16 cellular contexts compared by ENCODE assay signal in genomic region chr17:3978421-3979275, GRCh38. TPM values are rescaled to one million over a fixed set of nuclear protein-coding genes. Genes with fewer than 3 reads are reported as not detected.
DNase-seq lines count a peak whose midpoint lies in the region; ATAC-seq, FAIRE-seq and TF ChIP-seq lines count a peak whose summit lies in the region.
"Had no signal": no experiment of that assay in that cellular context is flagged by ENCODE, and none has a peak within 500 bp of the region (broad histone marks: within the 10 kb centered on the region; RNA-seq: fewer than 3 reads in every experiment).

No MANE protein-coding gene starts in this region.

- H3K36me3 ChIP-seq in heart left ventricle = no peaks in the 10 kb centered on the region
- no peaks in the 10 kb centered on the region for H3K36me3 ChIP-seq in bronchial epithelial cell (ENCODE audit: control insufficient read depth, insufficient read depth, low read length)
- no peaks in the 10 kb centered on the region for H3K36me3 ChIP-seq in right lobe of liver
- H3K36me3 ChIP-seq in thyroid gland = no peaks in the 10 kb centered on the region
- H3K36me3 ChIP-seq: adrenal gland had no signal

- DNase-seq in heart left ventricle (peak in 2 of 5 donors; percentile 58 to 63), Right ventricle myocardium superior (no peak), bronchial epithelial cell (ENCODE audit: low read depth) (peak; percentile 15), right lobe of liver (peak; percentile 12 to 51 (median 14)), thyroid gland (no peak), T-helper 1 cell (no peak), NOMO-1 treated with dmso at 0.1 percent for 144 hours (lab: John Stamatoyannopoulos, UW; ENCODE audit: unreplicated experiment) (no peak), GDM1 (lab: John Stamatoyannopoulos, UW) (no peak)
- DNase-seq: activated CD4-positive, alpha-beta T cell treated with anti-CD3 and anti-CD28 coated beads, Interleukin-2, amount 50 U/mL, for 1 hour; activated T-cell treated with anti-CD3 and anti-CD28 coated beads, Interleukin-2, amount 50 U/mL, for 4 hours; Caco-2; cortex of kidney; NCI-H510A had no signal

- no peak for TF ChIP-seq CTCF in heart left ventricle (IDR thresholded peaks at IDR 0.05)
- no peak for TF ChIP-seq CTCF in bronchial epithelial cell (IDR thresholded peaks at IDR 0.05; ENCODE audit: insufficient read depth, low read length, severe bottlenecking)
- no peak for TF ChIP-seq CTCF in right lobe of liver (IDR thresholded peaks at IDR 0.05)
- TF ChIP-seq CTCF in thyroid gland (IDR thresholded peaks at IDR 0.05) = no peak

- H3K9me3 ChIP-seq in heart left ventricle (peaks cover 0 to 21% (median 6%) of the 10 kb centered on the region in 12 donors), right lobe of liver (no peaks in the 10 kb centered on the region), thyroid gland (no peaks in the 10 kb centered on the region)
- H3K9me3 ChIP-seq: Caco-2 had no signal

- H3K4me3 ChIP-seq in heart left ventricle (no peak overlapping the region), bronchial epithelial cell (ENCODE audit: low read depth, low read length) (no peak overlapping the region), right lobe of liver (no peak overlapping the region), thyroid gland (replicated peaks in 1 of 3) (no peak overlapping the region)
- H3K4me3 ChIP-seq: adrenal gland, lung, skin epidermis had no signal

- H3K27ac ChIP-seq in heart left ventricle (peak overlapping the region in 8 of 12 donors; percentile 0 to 77 (median 44)), right lobe of liver (no peak overlapping the region), thyroid gland (peak overlapping the region in 2 of 3 donors; percentile 91 to 93)

- TF ChIP-seq POLR2A in heart left ventricle (IDR thresholded peaks at IDR 0.05) (no peak), right lobe of liver (IDR thresholded peaks at IDR 0.05) (no peak), thyroid gland (IDR thresholded peaks at IDR 0.05) (no peak)

- H3K27me3 ChIP-seq in heart left ventricle (no peaks in the 10 kb centered on the region), bronchial epithelial cell (ENCODE audit: control insufficient read depth, insufficient read depth, low read length) (peaks cover 4% of the 10 kb centered on the region), right lobe of liver (no peaks in the 10 kb centered on the region), thyroid gland (no peaks in the 10 kb centered on the region)
- H3K27me3 ChIP-seq: adrenal gland had no signal

- FAIRE-seq in bronchial epithelial cell (lab: Jason Lieb, UNC) = no peak

- peak; percentile 5 to 47 (median 24) for ATAC-seq in heart left ventricle
- ATAC-seq in Right ventricle myocardium superior (ENCODE audit: poor library complexity) = no peak
- no peak for ATAC-seq in right lobe of liver
- ATAC-seq: activated T-cell treated with anti-CD3 and anti-CD28 coated beads, Interleukin-2, amount 50 U/mL, for 4 hours had no signal

- 71 to 82% (median 80%) methylated on average over 6 of the region's 6 CpGs for WGBS in heart left ventricle, 4 donors
- 78% methylated on average over 4 of the region's 6 CpGs for WGBS in right lobe of liver (ENCODE audit: insufficient coverage, low coverage, low lambda C conversion rate, missing lambda C conversion rate)
- 83 to 93% methylated on average over 6 of the region's 6 CpGs for WGBS in thyroid gland, 2 donors

- intact Hi-C loops in heart left ventricle (cut with DNase I) (no loop called here), Right ventricle myocardium superior (cut with DNase I) (no loop called here), right lobe of liver (cut with DNase I) (no loop called here), thyroid gland (cut with DNase I) (no loop called here)

- H3K4me1 ChIP-seq in heart left ventricle (peaks cover 3 to 39% (median 20%) of the 10 kb centered on the region in 12 donors), right lobe of liver (peaks cover 0 to 11% (median 5%) of the 10 kb centered on the region in 4 donors), thyroid gland (peaks cover 22 to 24% of the 10 kb centered on the region in 2 donors)
- H3K4me1 ChIP-seq: Caco-2 had no signal

RNA-seq across cellular contexts. Expression of gene ATP2A3, which starts 14.4 kb away (rescaled TPM):
- total RNA-seq in heart left ventricle (10 to 100 TPM in 1 of 9 donors, 1 to 10 TPM in 8; 3.3 to 19.7 (median 7.0) TPM), Right ventricle myocardium superior (6.0 TPM), bronchial epithelial cell (under 0.01 and 0.13 TPM in 2 replicates), right lobe of liver (1 to 10 TPM; 1.5 to 4.3 (median 2.3) TPM), thyroid gland (10 to 100 TPM in 2 of 4 donors, 1 to 10 TPM in 2; 6.9 to 18.6 (median 9.1) TPM)
- 10 to 100 TPM in 1 of 2 donors, 1 to 10 TPM in 1; 5.1 to 21.8 TPM for polyA plus RNA-seq in heart left ventricle

Comparison
In these comparisons a context has a peak if more than half of its experiments do, and no peak if none do; other contexts are left out.
1. ATAC-seq: peak in heart left ventricle (4 of 4); none in Right ventricle myocardium superior (single experiment) and right lobe of liver (0 of 4).
2. DNase-seq: peak in bronchial epithelial cell (single experiment) and right lobe of liver (3 of 3); none in Right ventricle myocardium superior (single experiment), thyroid gland (0 of 2), T-helper 1 cell (0 of 5), NOMO-1 treated with dmso at 0.1 percent for 144 hours (single experiment) and GDM1 (single experiment).
3. H3K27ac ChIP-seq: peak in heart left ventricle (8 of 12) and thyroid gland (2 of 3); none in right lobe of liver (0 of 3).